In the genomic region with DNA sequence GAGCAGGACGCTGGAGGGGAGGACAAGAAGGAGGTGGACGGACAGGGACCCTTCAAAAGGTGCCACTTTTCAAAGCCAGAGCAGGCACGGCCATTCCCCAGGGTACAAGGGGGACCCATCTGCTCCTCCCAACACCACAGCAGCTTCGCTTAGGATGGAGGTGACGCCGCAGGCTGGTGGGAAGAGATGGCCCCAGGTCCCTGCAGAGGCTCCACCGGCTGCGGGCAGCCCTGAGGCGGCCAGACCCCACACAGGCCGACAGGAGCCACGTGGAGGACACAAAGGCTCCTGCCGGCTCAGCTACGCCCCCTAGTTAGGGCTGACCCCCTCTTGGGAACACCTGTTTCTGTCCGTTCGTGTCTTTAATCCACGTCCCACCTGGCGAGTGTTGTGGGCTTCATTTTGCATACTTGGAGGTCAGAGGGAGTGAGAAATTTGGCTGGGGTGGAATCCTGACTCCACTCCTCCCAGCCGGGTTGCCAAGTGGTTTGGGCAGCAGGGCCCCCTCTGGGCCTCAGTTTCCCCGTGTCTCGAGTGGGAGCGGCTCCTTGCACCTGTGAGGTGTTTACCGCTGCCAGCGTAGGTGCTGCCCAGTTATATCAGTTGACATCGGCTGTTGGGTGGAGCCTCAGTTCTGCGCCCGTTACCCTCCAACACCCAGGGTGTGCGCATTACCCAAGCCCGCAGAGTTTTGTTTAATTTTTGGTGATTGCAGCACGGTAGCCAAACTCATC, we compare ENCODE assay signal across 1 cellular context.
TF ChIP-seq lines count a peak whose summit lies in the region.

No MANE protein-coding gene starts in this region.

TF ChIP-seq in HepG2, 621 proteins besides CTCF, POLR2A, EP300 and RAD21:
- TF ChIP-seq STAG1 (CRISPR knock-in tag; IDR thresholded peaks at IDR 0.05) (peak; percentile 56), EED (CRISPR knock-in tag; IDR thresholded peaks at IDR 0.05) (0 out of 2 replicates have a peak, but pooled peaks have one; percentile 66), SRY (CRISPR knock-in tag; IDR thresholded peaks at IDR 0.05) (0 out of 2 replicates have a peak, but pooled peaks have one; percentile 19), ZNF605 (CRISPR knock-in tag; IDR thresholded peaks at IDR 0.05) (0 out of 2 replicates have a peak, but pooled peaks have one; percentile 12), SALL2 (CRISPR knock-in tag; IDR thresholded peaks at IDR 0.05) (0 out of 2 replicates have a peak, but pooled peaks have one; percentile 31), MNT (IDR thresholded peaks at IDR 0.05) (peak; percentile 29; the same call in 1 of the 2 replicates), EHMT2 (IDR thresholded peaks at IDR 0.05; ENCODE audit: borderline replicate concordance, low read depth, low read length) (no peak), ZNF260 (CRISPR knock-in tag; IDR thresholded peaks at IDR 0.05; ENCODE audit: borderline replicate concordance, low read depth) (no peak), IRF2 (CRISPR knock-in tag; IDR thresholded peaks at IDR 0.05) (no peak), DMAP1 (CRISPR knock-in tag; IDR thresholded peaks at IDR 0.05) (0 out of 2 replicates have a peak, but pooled peaks have one; percentile 14), ZNF776 (CRISPR knock-in tag; IDR thresholded peaks at IDR 0.05) (0 out of 2 replicates have a peak, but pooled peaks have one; percentile 33), MED13 (CRISPR knock-in tag; IDR thresholded peaks at IDR 0.05) (0 out of 2 replicates have a peak, but pooled peaks have one; percentile 36), MAX (IDR thresholded peaks at IDR 0.05) (peak; percentile 82), FOSL1 (CRISPR knock-in tag; IDR thresholded peaks at IDR 0.05; ENCODE audit: borderline replicate concordance) (no peak), MYC (CRISPR knock-in tag; IDR thresholded peaks at IDR 0.05; ENCODE audit: borderline replicate concordance) (peak; percentile 86), SKIL (CRISPR knock-in tag; IDR thresholded peaks at IDR 0.05; ENCODE audit: borderline replicate concordance) (no peak), SAP130 (CRISPR knock-in tag; IDR thresholded peaks at IDR 0.05; ENCODE audit: low read depth) (peak; percentile 32; the same call in 1 of the 2 replicates), HDAC1 (CRISPR knock-in tag; IDR thresholded peaks at IDR 0.05) (0 out of 2 replicates have a peak, but pooled peaks have one; percentile 39), ZBTB8A (CRISPR knock-in tag; IDR thresholded peaks at IDR 0.05; ENCODE audit: borderline replicate concordance, low read depth) (no peak), HOXA3 (CRISPR knock-in tag; IDR thresholded peaks at IDR 0.05) (0 out of 2 replicates have a peak, but pooled peaks have one; percentile 20), ZNF687 (CRISPR knock-in tag; IDR thresholded peaks at IDR 0.05) (peak; percentile 45; the same call in 1 of the 2 replicates), USF2 (IDR thresholded peaks at IDR 0.05; ENCODE audit: low read depth, low read length) (no peak), USF2 (CRISPR knock-in tag; IDR thresholded peaks at IDR 0.05; ENCODE audit: borderline replicate concordance) (peak; percentile 38; the same call in 1 of the 2 replicates), ZNF136 (CRISPR knock-in tag; IDR thresholded peaks at IDR 0.05; ENCODE audit: low read depth) (no peak), ZNF430 (CRISPR knock-in tag; IDR thresholded peaks at IDR 0.05) (no peak)
- TF ChIP-seq, protein P1, sequence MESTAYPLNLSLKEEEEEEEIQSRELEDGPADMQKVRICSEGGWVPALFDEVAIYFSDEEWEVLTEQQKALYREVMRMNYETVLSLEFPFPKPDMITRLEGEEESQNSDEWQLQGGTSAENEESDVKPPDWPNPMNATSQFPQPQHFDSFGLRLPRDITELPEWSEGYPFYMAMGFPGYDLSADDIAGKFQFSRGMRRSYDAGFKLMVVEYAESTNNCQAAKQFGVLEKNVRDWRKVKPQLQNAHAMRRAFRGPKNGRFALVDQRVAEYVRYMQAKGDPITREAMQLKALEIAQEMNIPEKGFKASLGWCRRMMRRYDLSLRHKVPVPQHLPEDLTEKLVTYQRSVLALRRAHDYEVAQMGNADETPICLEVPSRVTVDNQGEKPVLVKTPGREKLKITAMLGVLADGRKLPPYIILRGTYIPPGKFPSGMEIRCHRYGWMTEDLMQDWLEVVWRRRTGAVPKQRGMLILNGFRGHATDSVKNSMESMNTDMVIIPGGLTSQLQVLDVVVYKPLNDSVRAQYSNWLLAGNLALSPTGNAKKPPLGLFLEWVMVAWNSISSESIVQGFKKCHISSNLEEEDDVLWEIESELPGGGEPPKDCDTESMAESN (CRISPR knock-in tag; conservative IDR thresholded peaks at IDR 0.05): peak; percentile 51; the same call in 1 of the 2 replicates
- TF ChIP-seq, protein P2, sequence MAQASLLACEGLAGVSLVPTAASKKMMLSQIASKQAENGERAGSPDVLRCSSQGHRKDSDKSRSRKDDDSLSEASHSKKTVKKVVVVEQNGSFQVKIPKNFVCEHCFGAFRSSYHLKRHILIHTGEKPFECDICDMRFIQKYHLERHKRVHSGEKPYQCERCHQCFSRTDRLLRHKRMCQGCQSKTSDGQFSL (CRISPR knock-in tag; IDR thresholded peaks at IDR 0.05): no peak
- TF ChIP-seq, protein P3, sequence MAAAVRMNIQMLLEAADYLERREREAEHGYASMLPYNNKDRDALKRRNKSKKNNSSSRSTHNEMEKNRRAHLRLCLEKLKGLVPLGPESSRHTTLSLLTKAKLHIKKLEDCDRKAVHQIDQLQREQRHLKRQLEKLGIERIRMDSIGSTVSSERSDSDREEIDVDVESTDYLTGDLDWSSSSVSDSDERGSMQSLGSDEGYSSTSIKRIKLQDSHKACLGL (CRISPR knock-in tag; IDR thresholded peaks at IDR 0.05): 0 out of 2 replicates have a peak, but pooled peaks have one; percentile 67
- TF ChIP-seq, protein P4, sequence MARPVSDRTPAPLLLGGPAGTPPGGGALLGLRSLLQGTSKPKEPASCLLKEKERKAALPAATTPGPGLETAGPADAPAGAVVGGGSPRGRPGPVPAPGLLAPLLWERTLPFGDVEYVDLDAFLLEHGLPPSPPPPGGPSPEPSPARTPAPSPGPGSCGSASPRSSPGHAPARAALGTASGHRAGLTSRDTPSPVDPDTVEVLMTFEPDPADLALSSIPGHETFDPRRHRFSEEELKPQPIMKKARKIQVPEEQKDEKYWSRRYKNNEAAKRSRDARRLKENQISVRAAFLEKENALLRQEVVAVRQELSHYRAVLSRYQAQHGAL (CRISPR knock-in tag; IDR thresholded peaks at IDR 0.05; ENCODE audit: not compliant biosample characterization): no peak
- TF ChIP-seq, protein P5, sequence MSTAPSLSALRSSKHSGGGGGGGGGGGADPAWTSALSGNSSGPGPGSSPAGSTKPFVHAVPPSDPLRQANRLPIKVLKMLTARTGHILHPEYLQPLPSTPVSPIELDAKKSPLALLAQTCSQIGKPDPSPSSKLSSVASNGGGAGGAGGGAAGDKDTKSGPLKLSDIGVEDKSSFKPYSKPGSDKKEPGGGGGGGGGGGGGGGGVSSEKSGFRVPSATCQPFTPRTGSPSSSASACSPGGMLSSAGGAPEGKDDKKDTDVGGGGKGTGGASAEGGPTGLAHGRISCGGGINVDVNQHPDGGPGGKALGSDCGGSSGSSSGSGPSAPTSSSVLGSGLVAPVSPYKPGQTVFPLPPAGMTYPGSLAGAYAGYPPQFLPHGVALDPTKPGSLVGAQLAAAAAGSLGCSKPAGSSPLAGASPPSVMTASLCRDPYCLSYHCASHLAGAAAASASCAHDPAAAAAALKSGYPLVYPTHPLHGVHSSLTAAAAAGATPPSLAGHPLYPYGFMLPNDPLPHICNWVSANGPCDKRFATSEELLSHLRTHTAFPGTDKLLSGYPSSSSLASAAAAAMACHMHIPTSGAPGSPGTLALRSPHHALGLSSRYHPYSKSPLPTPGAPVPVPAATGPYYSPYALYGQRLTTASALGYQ (CRISPR knock-in tag; IDR thresholded peaks at IDR 0.05): no peak
